ENCODE assay signal across 29 cellular contexts in the genomic region with DNA sequence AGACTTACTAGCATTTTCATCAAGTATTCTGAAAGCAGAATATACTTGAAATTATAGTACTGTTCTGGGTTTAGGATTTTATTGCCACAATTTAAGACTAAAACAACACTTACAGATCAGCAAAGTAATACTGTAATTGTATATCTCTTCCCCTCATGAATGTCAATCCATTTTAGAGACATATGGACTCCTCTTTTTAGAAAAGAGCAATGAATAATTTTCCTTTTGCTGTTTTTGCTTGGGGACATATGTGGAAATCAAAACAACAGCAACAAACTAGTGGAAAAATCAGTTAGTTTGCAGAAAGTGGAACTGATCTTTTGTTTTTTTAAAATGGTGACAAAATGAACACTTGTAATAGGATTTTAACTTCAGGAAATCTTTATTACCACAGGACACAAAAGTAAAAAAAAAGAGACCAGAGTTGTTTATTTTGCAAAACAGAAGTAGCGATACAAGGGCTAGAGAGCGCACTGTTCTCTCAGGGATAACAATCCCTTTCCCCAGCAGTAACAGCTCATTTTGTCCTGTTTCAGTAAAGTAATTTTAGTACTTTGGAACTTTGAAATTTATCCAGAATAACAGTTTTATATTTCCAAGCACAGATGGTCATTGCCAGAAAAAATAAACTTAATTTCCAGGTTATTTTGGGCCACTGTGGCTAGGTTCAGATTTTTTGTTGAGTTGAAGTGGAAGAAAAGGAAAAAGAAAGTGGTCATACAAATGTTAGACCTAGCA. TPM values are rescaled to one million over a fixed set of nuclear protein-coding genes. Genes with fewer than 3 reads are reported as not detected.
DNase-seq lines count a peak whose midpoint lies in the region; ATAC-seq and TF ChIP-seq lines count a peak whose summit lies in the region.
"Had no signal": no experiment of that assay in that cellular context is flagged by ENCODE, and none has a peak within 500 bp of the region (broad histone marks: within the 10 kb centered on the region; RNA-seq: fewer than 3 reads in every experiment).

No MANE protein-coding gene starts in this region.

- in situ Hi-C loops in astrocyte of the spinal cord (cut with HindIII; ENCODE audit: low sequenced_read_pairs): no loop called here

- intact Hi-C loops in activated CD4-positive, alpha-beta T cell treated with anti-CD3 and anti-CD28 coated beads, Interleukin-2, amount 10 ng/mL, durations not matched to agents 24 days and 14 days (cut with micrococcal nuclease): no loop called here

- no peaks in the 10 kb centered on the region for H3K36me3 Mint-ChIP-seq in activated CD4-positive, alpha-beta T cell treated with anti-CD3 and anti-CD28 coated beads, Interleukin-2, amount 10 ng/mL, durations not matched to agents 24 days and 14 days (ENCODE audit: low read depth)

- no peak overlapping the region for H3K27ac Mint-ChIP-seq in activated CD4-positive, alpha-beta T cell treated with anti-CD3 and anti-CD28 coated beads, Interleukin-2, amount 10 ng/mL, durations not matched to agents 24 days and 14 days
- H3K27ac Mint-ChIP-seq: CD4-positive, alpha-beta memory T cell; dendritic cell treated with granulocyte-macrophage colony-stimulating factor and Interleukin-4, amounts not matched to agents 40 ng/mL and 50 ng/mL, for 4 days had no signal

- H3K4me3 ChIP-seq in astrocyte of the spinal cord (ENCODE audit: low read depth, low read length) (no peak overlapping the region), thoracic aorta (peak overlapping the region; percentile 26)
- H3K4me3 ChIP-seq: cardiac muscle cell had no signal

- no peaks in the 10 kb centered on the region for H3K27me3 ChIP-seq in thoracic aorta (replicated peaks; ENCODE audit: insufficient read depth)
- H3K27me3 ChIP-seq: cardiac muscle cell, heart right ventricle, tibial nerve had no signal

- H3K9me3 ChIP-seq in thoracic aorta: no peaks in the 10 kb centered on the region
- H3K9me3 ChIP-seq: heart right ventricle, tibial nerve had no signal

- DNase-seq in DMS 273 (lab: John Stamatoyannopoulos, UW; ENCODE audit: unreplicated experiment) (peak; percentile 38), DMS 273 treated with DMSO at 0.1 percent for 48 hours (lab: John Stamatoyannopoulos, UW) (no peak), astrocyte of the spinal cord (ENCODE audit: low read depth, low spot score) (peak; percentile 20), medulla oblongata (ENCODE audit: extremely low spot score) (peak; percentile 2), thoracic aorta (ENCODE audit: low spot score) (no peak), DMS79 treated with DMSO at 0.1 percent for 48 hours (lab: John Stamatoyannopoulos, UW) (no peak)
- DNase-seq in activated CD4-positive, alpha-beta T cell treated with anti-CD3 and anti-CD28 coated beads, Interleukin-2, amount 10 ng/mL, durations not matched to agents 24 days and 14 days: no peak
- DNase-seq in stimulated activated CD4-positive, alpha-beta T cell treated with anti-CD3 and anti-CD28 coated beads, Interleukin-12 subunit alpha, Interleukin-12 subunit beta, amount 100 ng/mL, for 4 hours: no peak
- DNase-seq: activated CD4-positive, alpha-beta T cell treated with anti-CD3 and anti-CD28 coated beads for 4 hours; activated naive CD4-positive, alpha-beta T cell; activated T-cell treated with anti-CD3 and anti-CD28 coated beads, Interleukin-2, amount 50 U/mL, for 4 hours; amygdala; CD4-positive, alpha-beta memory T cell; foreskin fibroblast; heart right ventricle; naive B cell; NCI-H1048; NCI-H1930; stimulated activated CD4-positive, alpha-beta T cell treated with anti-CD3 and anti-CD28 coated beads, Interleukin-4, amount 100 ng/mL, for 24 hours; stimulated activated naive CD4-positive, alpha-beta T cell treated with Interleukin-2 at 50 U/mL for 16 hours; T-helper 2 cell had no signal

- peaks cover 12% of the 10 kb centered on the region for H3K27me3 Mint-ChIP-seq in activated CD4-positive, alpha-beta T cell treated with anti-CD3 and anti-CD28 coated beads, Interleukin-2, amount 10 ng/mL, durations not matched to agents 24 days and 14 days
- H3K27me3 Mint-ChIP-seq: dendritic cell treated with granulocyte-macrophage colony-stimulating factor and Interleukin-4, amounts not matched to agents 40 ng/mL and 50 ng/mL, for 4 days; naive B cell had no signal

- H3K4me1 ChIP-seq in thoracic aorta (ENCODE audit: control insufficient read depth in 1 of 2, low read depth in 2 of 2): peaks cover 0 to 34% of the 10 kb centered on the region in 2 donors

- ATAC-seq in thoracic aorta (ENCODE audit: insufficient number of reproducible peaks, low FRiP score, low read depth): no peak
- ATAC-seq: activated T-cell treated with anti-CD3 and anti-CD28 coated beads, Interleukin-2, amount 50 U/mL, for 4 hours; SK-N-SH treated with all-trans-retinoic acid at 6 μM for 48 hours had no signal

- H3K9me3 Mint-ChIP-seq in activated CD4-positive, alpha-beta T cell treated with anti-CD3 and anti-CD28 coated beads, Interleukin-2, amount 10 ng/mL, durations not matched to agents 24 days and 14 days: no peaks in the 10 kb centered on the region
- H3K9me3 Mint-ChIP-seq: activated T-cell treated with anti-CD3 and anti-CD28 coated beads, Interleukin-2, amount 50 U/mL, for 4 hours; CD4-positive, alpha-beta memory T cell; dendritic cell treated with granulocyte-macrophage colony-stimulating factor and Interleukin-4, amounts not matched to agents 40 ng/mL and 50 ng/mL, for 4 days; naive B cell had no signal

- no peaks in the 10 kb centered on the region for H3K36me3 ChIP-seq in thoracic aorta
- H3K36me3 ChIP-seq: cardiac muscle cell, heart right ventricle, tibial nerve had no signal

- no peaks in the 10 kb centered on the region for H3K4me1 Mint-ChIP-seq in activated CD4-positive, alpha-beta T cell treated with anti-CD3 and anti-CD28 coated beads, Interleukin-2, amount 10 ng/mL, durations not matched to agents 24 days and 14 days
- H3K4me1 Mint-ChIP-seq: CD4-positive, alpha-beta memory T cell; naive B cell had no signal

- no peak overlapping the region for H3K4me3 Mint-ChIP-seq in activated CD4-positive, alpha-beta T cell treated with anti-CD3 and anti-CD28 coated beads, Interleukin-2, amount 10 ng/mL, durations not matched to agents 24 days and 14 days
- H3K4me3 Mint-ChIP-seq: activated T-cell treated with anti-CD3 and anti-CD28 coated beads, Interleukin-2, amount 50 U/mL, for 4 hours; CD4-positive, alpha-beta memory T cell; dendritic cell treated with granulocyte-macrophage colony-stimulating factor and Interleukin-4, amounts not matched to agents 40 ng/mL and 50 ng/mL, for 4 days; naive B cell had no signal

- TF ChIP-seq CTCF in astrocyte of the spinal cord (IDR thresholded peaks at IDR 0.05; ENCODE audit: low read depth, low read length) (no peak), thoracic aorta (IDR thresholded peaks at IDR 0.05) (no peak)

- peak overlapping the region; percentile 22 to 44 for H3K27ac ChIP-seq in thoracic aorta
- H3K27ac ChIP-seq: 22Rv1, cardiac muscle cell, HL-60, RWPE1 had no signal

RNA-seq across cellular contexts. Expression of a gene that starts 17.1 kb away (rescaled TPM):
- total RNA-seq in thoracic aorta: 1 to 10 TPM in 1 of 2 donors, not detected in 1; 4.2 TPM
- 0.14 and 0.24 TPM in 2 replicates for total RNA-seq in activated CD4-positive, alpha-beta T cell treated with anti-CD3 and anti-CD28 coated beads, Interleukin-2, amount 10 ng/mL, durations not matched to agents 24 days and 14 days
- total RNA-seq: H1 had no signal

Comparison
In these comparisons a context has a peak if more than half of its experiments do, and no peak if none do; other contexts are left out.
1. DNase-seq: peak in DMS 273 (single experiment), astrocyte of the spinal cord (single experiment) and medulla oblongata (single experiment); none in DMS 273 treated with DMSO at 0.1 percent for 48 hours (single experiment), thoracic aorta (single experiment), activated CD4-positive, alpha-beta T cell treated with anti-CD3 and anti-CD28 coated beads, Interleukin-2, amount 10 ng/mL, durations not matched to agents 24 days and 14 days (single experiment), stimulated activated CD4-positive, alpha-beta T cell treated with anti-CD3 and anti-CD28 coated beads, Interleukin-12 subunit alpha, Interleukin-12 subunit beta, amount 100 ng/mL, for 4 hours (single experiment) and DMS79 treated with DMSO at 0.1 percent for 48 hours (single experiment).